In the genomic region with DNA sequence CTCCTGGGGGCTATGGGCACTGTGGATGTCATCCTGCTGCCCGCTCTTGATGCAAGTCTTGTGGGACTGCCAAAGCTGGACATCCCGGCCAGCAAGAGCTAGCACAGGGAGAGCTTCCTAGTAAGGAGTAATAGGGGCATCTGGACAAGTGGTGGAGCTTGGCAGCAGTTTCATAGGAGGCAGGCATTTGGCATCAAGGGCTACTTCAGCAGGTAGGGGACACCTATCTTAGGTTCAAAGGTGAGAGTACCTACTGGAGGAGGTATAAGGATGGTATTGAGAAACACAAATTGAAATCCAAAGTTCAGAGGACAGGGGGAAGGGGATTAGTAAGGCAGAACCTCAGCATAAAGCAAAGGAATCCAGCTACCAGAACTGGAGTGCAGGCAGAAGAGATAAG, we compare ENCODE assay signal across 21 cellular contexts.
"Had no signal": no experiment of that assay in that cellular context is flagged by ENCODE, and none has a peak within 500 bp of the region (broad histone marks: within the 10 kb centered on the region; RNA-seq: fewer than 3 reads in every experiment).

No MANE protein-coding gene starts in this region.

- H3K79me2 ChIP-seq: hepatocyte had no signal

- H2AFZ ChIP-seq: hepatocyte had no signal

- H3K27me3 ChIP-seq: dorsolateral prefrontal cortex, esophagus muscularis mucosa, foreskin keratinocyte, gastroesophageal sphincter, heart left ventricle, hepatocyte, left lung had no signal

- H3K4me1 ChIP-seq: esophagus muscularis mucosa, foreskin keratinocyte, gastroesophageal sphincter, heart left ventricle, left lung, lower lobe of right lung had no signal

- H3K9me3 ChIP-seq: esophagus muscularis mucosa, gastroesophageal sphincter, heart left ventricle, lower lobe of right lung, mucosa of descending colon had no signal

- H3K27ac ChIP-seq: coronary artery, dorsolateral prefrontal cortex, esophagus muscularis mucosa, foreskin keratinocyte, gastroesophageal sphincter, heart left ventricle, hepatocyte, left lung, lower lobe of right lung had no signal

- ATAC-seq: foreskin keratinocyte, gastroesophageal sphincter, heart left ventricle, left colon, left lung, left ventricle myocardium superior, mucosa of descending colon had no signal

- DNase-seq: dermis blood vessel endothelial cell; dorsolateral prefrontal cortex; effector CD4-positive, alpha-beta T cell; effector memory CD4-positive, alpha-beta T cell; foreskin keratinocyte; heart left ventricle; hypothalamus; immature natural killer cell; islet precursor cell; kidney; kidney glomerular epithelial cell; left colon; left lung; left ventricle myocardium superior; lower lobe of right lung; mesenchymal stem cell; mucosa of descending colon had no signal

- H3K4me2 ChIP-seq: hepatocyte had no signal

- H3K4me3 ChIP-seq: coronary artery, dorsolateral prefrontal cortex, esophagus muscularis mucosa, gastroesophageal sphincter, heart left ventricle, hepatocyte, left lung, lower lobe of right lung, mucosa of descending colon had no signal

- H3K36me3 ChIP-seq: esophagus muscularis mucosa, gastroesophageal sphincter, heart left ventricle, left lung, lower lobe of right lung had no signal
